ENCODE assay signal across 28 cellular contexts in genomic region chr4:80233390-80233789, GRCh38. TPM values are rescaled to one million over a fixed set of nuclear protein-coding genes. Genes with fewer than 3 reads are reported as not detected.
"Had no signal": no experiment of that assay in that cellular context is flagged by ENCODE, and none has a peak within 500 bp of the region (broad histone marks: within the 10 kb centered on the region; RNA-seq: fewer than 3 reads in every experiment).

No MANE protein-coding gene starts in this region.

- H3K4me3 ChIP-seq: dorsolateral prefrontal cortex, gastroesophageal sphincter, heart left ventricle, hepatocyte, pancreas, right lobe of liver, suprapubic skin, transverse colon, upper lobe of right lung, uterus had no signal

- H3K4me3 Mint-ChIP-seq: natural killer cell; stimulated activated naive CD8-positive, alpha-beta T cell treated with anti-CD3 and anti-CD28 coated beads, Interleukin-15, amount 100 ng/mL, for 72 hours had no signal

- H3K27ac ChIP-seq: dorsolateral prefrontal cortex, foreskin keratinocyte, gastroesophageal sphincter, heart left ventricle, hepatocyte, pancreas, right lobe of liver, suprapubic skin, transverse colon, upper lobe of right lung, uterus had no signal

- H3K4me2 ChIP-seq: hepatocyte had no signal

- H3K27me3 ChIP-seq: foreskin keratinocyte, gastroesophageal sphincter, right lobe of liver, uterus had no signal

- H3K9me3 Mint-ChIP-seq: natural killer cell; stimulated activated naive CD8-positive, alpha-beta T cell treated with anti-CD3 and anti-CD28 coated beads, Interleukin-15, amount 100 ng/mL, for 72 hours had no signal

- H3K36me3 ChIP-seq: gastroesophageal sphincter, heart left ventricle, pancreas, right lobe of liver, suprapubic skin, transverse colon, upper lobe of right lung, uterus had no signal

- H3K79me2 ChIP-seq: hepatocyte had no signal

- H2AFZ ChIP-seq: hepatocyte had no signal

- H3K4me1 Mint-ChIP-seq: natural killer cell had no signal

- DNase-seq: cortex of kidney; dorsolateral prefrontal cortex; effector CD4-positive, alpha-beta T cell; foreskin keratinocyte; heart left ventricle; kidney; mesendoderm; midbrain; natural killer cell; occipital lobe; pancreas; right lobe of liver; small intestine; stimulated activated CD4-positive, alpha-beta T cell treated with anti-CD3 and anti-CD28 coated beads, Interleukin-12 subunit alpha, Interleukin-12 subunit beta, amount 100 ng/mL, for 4 hours; stimulated activated CD4-positive, alpha-beta T cell treated with anti-CD3 and anti-CD28 coated beads, Interleukin-1b, Interleukin-23, amount 100 ng/mL, for 48 hours; stimulated activated CD4-positive, alpha-beta T cell treated with anti-CD3 and anti-CD28 coated beads, Interleukin-4, amount 100 ng/mL, for 1 hour; stimulated activated CD8-positive, alpha-beta memory T cell treated with anti-CD3 and anti-CD28 coated beads, Interleukin-4, amount 100 ng/mL, for 48 hours; stimulated activated naive CD4-positive, alpha-beta T cell; stimulated activated naive CD8-positive, alpha-beta T cell treated with anti-CD3 and anti-CD28 coated beads, Interleukin-15, amount 100 ng/mL, for 72 hours; transverse colon; upper lobe of right lung; uterus had no signal

- H3K27ac Mint-ChIP-seq: natural killer cell; stimulated activated naive CD8-positive, alpha-beta T cell treated with anti-CD3 and anti-CD28 coated beads, Interleukin-15, amount 100 ng/mL, for 72 hours had no signal

- FAIRE-seq: kidney, small intestine had no signal

- ATAC-seq: foreskin keratinocyte; gastroesophageal sphincter; heart left ventricle; left lobe of liver; natural killer cell; pancreas; right lobe of liver; stimulated activated naive CD8-positive, alpha-beta T cell treated with anti-CD3 and anti-CD28 coated beads, Interleukin-15, amount 100 ng/mL, for 72 hours; upper lobe of right lung had no signal

- H3K36me3 Mint-ChIP-seq: natural killer cell had no signal

- H3K9me3 ChIP-seq: gastroesophageal sphincter, heart left ventricle, pancreas, right lobe of liver, suprapubic skin, transverse colon, upper lobe of right lung, uterus had no signal

- H3K4me1 ChIP-seq: gastroesophageal sphincter, heart left ventricle, pancreas, right lobe of liver, suprapubic skin, transverse colon, upper lobe of right lung, uterus had no signal

RNA-seq across cellular contexts. Expression of gene FGF5, which starts 33.1 kb away (rescaled TPM):
- total RNA-seq: hepatocyte, left lobe of liver, lung microvascular endothelial cell, pancreas, posterior vena cava, right lobe of liver, upper lobe of right lung had no signal
- polyA plus RNA-seq: pancreas had no signal
